8 cellular contexts compared by ENCODE assay signal in the genomic region with DNA sequence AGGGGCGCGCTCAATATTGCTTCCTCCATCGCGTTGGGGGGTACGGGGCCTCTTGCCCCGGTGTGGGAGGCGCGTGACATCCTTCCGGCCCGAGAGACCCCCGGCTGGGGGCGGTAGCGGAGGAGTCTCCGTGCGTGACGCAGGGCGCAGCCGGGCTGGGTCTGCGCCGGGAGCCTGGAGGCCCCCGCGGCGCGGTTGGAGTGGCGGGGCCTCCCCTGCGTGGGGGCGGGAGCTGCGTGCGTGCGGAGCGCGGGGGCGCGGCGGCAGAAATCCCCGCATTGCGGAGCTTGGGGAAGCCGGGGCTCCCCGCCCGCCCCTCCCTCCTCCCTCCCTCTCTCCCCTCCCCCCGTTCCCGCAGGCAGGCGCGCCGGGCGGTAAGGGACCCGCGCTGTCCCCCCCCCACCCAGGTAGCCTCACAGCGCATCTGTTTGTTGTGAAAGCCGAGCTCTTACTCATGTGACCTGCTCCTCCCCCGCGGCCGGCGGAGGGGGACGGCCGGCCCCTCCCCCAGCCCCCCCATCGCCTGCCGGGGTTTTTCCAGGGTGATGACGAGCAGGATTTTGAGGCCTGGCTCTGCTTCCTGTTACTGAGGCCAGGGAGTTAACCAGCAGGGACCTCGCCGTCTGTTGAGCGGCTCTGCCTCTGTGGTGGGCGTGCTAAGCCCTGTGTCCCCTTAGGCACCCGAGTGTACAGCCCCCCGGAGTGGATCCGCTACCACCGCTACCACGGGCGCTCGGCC. TPM values are rescaled to one million over a fixed set of nuclear protein-coding genes. Genes with fewer than 3 reads are reported as not detected.
DNase-seq lines count a peak whose midpoint lies in the region; ATAC-seq and TF ChIP-seq lines count a peak whose summit lies in the region.

No MANE protein-coding gene starts in this region.

- peaks cover 0 to 2% (median 0%) of the 10 kb centered on the region in 7 donors for H3K9me3 Mint-ChIP-seq in CD4-positive, CD25-positive, alpha-beta regulatory T cell
- no peaks in the 10 kb centered on the region for H3K9me3 Mint-ChIP-seq in activated T-helper 1 cell treated with anti-CD3 and anti-CD28 coated beads, Interleukin-12 subunit alpha, Interleukin-12 subunit beta, Interleukin-2, Interleukin-4 antibody, amounts not matched to agents 30 ng/mL and 10 ng/mL and 1 ng/mL, durations not matched to agents 14 hours and 24 hours and 36 hours

- peak; percentile 73 to 84 (median 77) for DNase-seq in CD4-positive, CD25-positive, alpha-beta regulatory T cell
- DNase-seq in RPMI7951 (ENCODE audit: low read depth) (peak; percentile 93), esophagus squamous epithelium (lab: John Stamatoyannopoulos, UW) (no peak), myocyte (ENCODE audit: low read depth) (peak; percentile 92), NCI-H146 treated with DMSO at 0.1 percent for 48 hours (lab: John Stamatoyannopoulos, UW; ENCODE audit: unreplicated experiment) (no peak)
- DNase-seq in activated T-helper 1 cell treated with anti-CD3 and anti-CD28 coated beads, Interleukin-12 subunit alpha, Interleukin-12 subunit beta, Interleukin-2, Interleukin-4 antibody, amounts not matched to agents 30 ng/mL and 10 ng/mL and 1 ng/mL, durations not matched to agents 14 hours and 24 hours and 36 hours (ENCODE audit: low spot score) = peak; percentile 72
- DNase-seq in stimulated activated CD8-positive, alpha-beta memory T cell treated with anti-CD3 and anti-CD28 coated beads, Interleukin-4, amount 100 ng/mL, for 48 hours = peak; percentile 91

- peaks cover 2 to 32% (median 7%) of the 10 kb centered on the region in 4 donors for H3K4me1 Mint-ChIP-seq in CD4-positive, CD25-positive, alpha-beta regulatory T cell
- peaks cover 27% of the 10 kb centered on the region for H3K4me1 Mint-ChIP-seq in activated T-helper 1 cell treated with anti-CD3 and anti-CD28 coated beads, Interleukin-12 subunit alpha, Interleukin-12 subunit beta, Interleukin-2, Interleukin-4 antibody, amounts not matched to agents 30 ng/mL and 10 ng/mL and 1 ng/mL, durations not matched to agents 14 hours and 24 hours and 36 hours (ENCODE audit: low read depth)

- peak overlapping the region; percentile 98 for H3K27ac ChIP-seq in CD4-positive, CD25-positive, alpha-beta regulatory T cell (ENCODE audit: insufficient read depth, low read length, poor library complexity, severe bottlenecking)
- H3K27ac ChIP-seq in esophagus squamous epithelium = peak overlapping the region; percentile 95 to 100 (median 99)

- H3K4me3 ChIP-seq in CD4-positive, CD25-positive, alpha-beta regulatory T cell (ENCODE audit: low read depth, low read length) = no peak overlapping the region
- H3K4me3 ChIP-seq in esophagus squamous epithelium = peak overlapping the region; percentile 70 to 92 (median 82)

- no peaks in the 10 kb centered on the region for H3K27me3 ChIP-seq in CD4-positive, CD25-positive, alpha-beta regulatory T cell (ENCODE audit: control insufficient read depth, insufficient read depth, low read length)
- H3K27me3 ChIP-seq in esophagus squamous epithelium = no peaks in the 10 kb centered on the region

- H3K36me3 ChIP-seq in CD4-positive, CD25-positive, alpha-beta regulatory T cell (ENCODE audit: control insufficient read depth, insufficient read depth, low read length) = peaks cover 13% of the 10 kb centered on the region
- H3K36me3 ChIP-seq in esophagus squamous epithelium = peaks cover 23 to 45% (median 29%) of the 10 kb centered on the region in 3 donors

- intact Hi-C loops in activated T-helper 1 cell treated with anti-CD3 and anti-CD28 coated beads, Interleukin-12 subunit alpha, Interleukin-12 subunit beta, Interleukin-2, Interleukin-4 antibody, amounts not matched to agents 30 ng/mL and 10 ng/mL and 1 ng/mL, durations not matched to agents 14 hours and 24 hours and 36 hours (cut with micrococcal nuclease) = loop anchor here (1.0 to 10.0 kb wide), 4 partner anchors 15 to 573 kb away; partner anchors contain the start of gene TYMP
- intact Hi-C loops in esophagus squamous epithelium (cut with DNase I) = no loop called here

- H3K9me3 ChIP-seq in CD4-positive, CD25-positive, alpha-beta regulatory T cell (ENCODE audit: control insufficient read depth in 2 of 2, low read length in 2 of 2) = no peaks in the 10 kb centered on the region
- no peaks in the 10 kb centered on the region for H3K9me3 ChIP-seq in esophagus squamous epithelium

- TF ChIP-seq POLR2A in esophagus squamous epithelium (IDR thresholded peaks at IDR 0.05) = peak in 2 of 4 donors; percentile 14 to 69

- 20% methylated on average over 1 of the region's 70 CpGs; no CpG with 5 or more reads in 1 of the 2 donors for WGBS in esophagus squamous epithelium, 2 donors

- H3K4me3 Mint-ChIP-seq in CD4-positive, CD25-positive, alpha-beta regulatory T cell = peak overlapping the region; percentile 89 to 96 (median 94)
- H3K4me3 Mint-ChIP-seq in activated T-helper 1 cell treated with anti-CD3 and anti-CD28 coated beads, Interleukin-12 subunit alpha, Interleukin-12 subunit beta, Interleukin-2, Interleukin-4 antibody, amounts not matched to agents 30 ng/mL and 10 ng/mL and 1 ng/mL, durations not matched to agents 14 hours and 24 hours and 36 hours = peak overlapping the region; percentile 90

- H3K4me1 ChIP-seq in CD4-positive, CD25-positive, alpha-beta regulatory T cell (ENCODE audit: control insufficient read depth, insufficient read depth, low read length, poor library complexity, severe bottlenecking) = peaks cover 52% of the 10 kb centered on the region
- H3K4me1 ChIP-seq in esophagus squamous epithelium = peaks cover 53 to 69% (median 57%) of the 10 kb centered on the region in 3 donors

- peak overlapping the region; percentile 90 to 96 (median 93) for H3K27ac Mint-ChIP-seq in CD4-positive, CD25-positive, alpha-beta regulatory T cell
- H3K27ac Mint-ChIP-seq in activated T-helper 1 cell treated with anti-CD3 and anti-CD28 coated beads, Interleukin-12 subunit alpha, Interleukin-12 subunit beta, Interleukin-2, Interleukin-4 antibody, amounts not matched to agents 30 ng/mL and 10 ng/mL and 1 ng/mL, durations not matched to agents 14 hours and 24 hours and 36 hours = peak overlapping the region; percentile 95

- no peak for TF ChIP-seq CTCF in esophagus squamous epithelium (IDR thresholded peaks at IDR 0.05)

- H3K36me3 Mint-ChIP-seq in CD4-positive, CD25-positive, alpha-beta regulatory T cell = peaks cover 6% of the 10 kb centered on the region
- H3K36me3 Mint-ChIP-seq in activated T-helper 1 cell treated with anti-CD3 and anti-CD28 coated beads, Interleukin-12 subunit alpha, Interleukin-12 subunit beta, Interleukin-2, Interleukin-4 antibody, amounts not matched to agents 30 ng/mL and 10 ng/mL and 1 ng/mL, durations not matched to agents 14 hours and 24 hours and 36 hours (ENCODE audit: low read depth) = peaks cover 29% of the 10 kb centered on the region

- H3K27me3 Mint-ChIP-seq in CD4-positive, CD25-positive, alpha-beta regulatory T cell = peaks cover 13% of the 10 kb centered on the region
- no peaks in the 10 kb centered on the region for H3K27me3 Mint-ChIP-seq in activated T-helper 1 cell treated with anti-CD3 and anti-CD28 coated beads, Interleukin-12 subunit alpha, Interleukin-12 subunit beta, Interleukin-2, Interleukin-4 antibody, amounts not matched to agents 30 ng/mL and 10 ng/mL and 1 ng/mL, durations not matched to agents 14 hours and 24 hours and 36 hours (ENCODE audit: insufficient read depth)

- ATAC-seq in CD4-positive, CD25-positive, alpha-beta regulatory T cell (ENCODE audit: low read depth in 2 of 2) = peak; percentile 6 to 7
- peak; percentile 14 for ATAC-seq in HG03432 (IDR thresholded peaks at IDR 0.05; ENCODE audit: unreplicated experiment)

RNA-seq across cellular contexts. Expression of gene PIM3, which starts 1.6 kb away (rescaled TPM):
- 294 TPM for total RNA-seq in CD4-positive, CD25-positive, alpha-beta regulatory T cell
- 10 to 100 TPM; 34.0 to 47.1 (median 40.3) TPM for polyA plus RNA-seq in CD4-positive, CD25-positive, alpha-beta regulatory T cell
- 9.3 and 12.7 TPM in 2 replicates for total RNA-seq in RPMI7951 (2014; rRNA removed; shearing (Covaris generic))
- 290 and 291 TPM in 2 replicates for total RNA-seq in activated T-helper 1 cell treated with anti-CD3 and anti-CD28 coated beads, Interleukin-12 subunit alpha, Interleukin-12 subunit beta, Interleukin-2, Interleukin-4 antibody, amounts not matched to agents 30 ng/mL and 10 ng/mL and 1 ng/mL, durations not matched to agents 14 hours and 24 hours and 36 hours
- 10 to 100 TPM; 43.8 to 75.7 (median 52.1) TPM for total RNA-seq in esophagus squamous epithelium
- 41.4 and 42.4 TPM in 2 replicates for total RNA-seq in myocyte
- polyA plus RNA-seq in myocyte (2012) = 10.6 TPM

RNA-seq across cellular contexts. Expression of gene CRELD2, which starts 43.7 kb away (rescaled TPM):
- total RNA-seq in CD4-positive, CD25-positive, alpha-beta regulatory T cell = 37.8 TPM
- 10 to 100 TPM; 22.4 to 38.2 (median 31.8) TPM for polyA plus RNA-seq in CD4-positive, CD25-positive, alpha-beta regulatory T cell
- total RNA-seq in RPMI7951 (2014; rRNA removed; shearing (Covaris generic)) = 49.7 and 56.7 TPM in 2 replicates
- total RNA-seq in activated T-helper 1 cell treated with anti-CD3 and anti-CD28 coated beads, Interleukin-12 subunit alpha, Interleukin-12 subunit beta, Interleukin-2, Interleukin-4 antibody, amounts not matched to agents 30 ng/mL and 10 ng/mL and 1 ng/mL, durations not matched to agents 14 hours and 24 hours and 36 hours = 48.1 and 51.0 TPM in 2 replicates
- 10 to 100 TPM; 22.7 to 45.7 (median 35.5) TPM for total RNA-seq in esophagus squamous epithelium
- total RNA-seq in myocyte = 63.0 and 120 TPM in 2 replicates
- polyA plus RNA-seq in myocyte (2012) = 75.8 TPM

RNA-seq across cellular contexts. Expression of gene ALG12, which starts 43.9 kb away (rescaled TPM):
- total RNA-seq in CD4-positive, CD25-positive, alpha-beta regulatory T cell = 18.1 TPM
- 10 to 100 TPM; 12.6 to 16.9 (median 15.0) TPM for polyA plus RNA-seq in CD4-positive, CD25-positive, alpha-beta regulatory T cell
- total RNA-seq in RPMI7951 (2014; rRNA removed; shearing (Covaris generic)) = 15.0 and 18.7 TPM in 2 replicates
- 13.1 and 18.5 TPM in 2 replicates for total RNA-seq in activated T-helper 1 cell treated with anti-CD3 and anti-CD28 coated beads, Interleukin-12 subunit alpha, Interleukin-12 subunit beta, Interleukin-2, Interleukin-4 antibody, amounts not matched to agents 30 ng/mL and 10 ng/mL and 1 ng/mL, durations not matched to agents 14 hours and 24 hours and 36 hours
- 10 to 100 TPM; 12.8 to 16.6 (median 13.0) TPM for total RNA-seq in esophagus squamous epithelium
- total RNA-seq in myocyte = 23.4 and 24.5 TPM in 2 replicates
- polyA plus RNA-seq in myocyte (2012) = 21.8 TPM

RNA-seq across cellular contexts. Expression of gene IL17REL, which starts 50.4 kb away (rescaled TPM):
- 0.57 TPM for total RNA-seq in CD4-positive, CD25-positive, alpha-beta regulatory T cell
- under 1 TPM in 1 of 4 donors, not detected in 3; 0.07 TPM for polyA plus RNA-seq in CD4-positive, CD25-positive, alpha-beta regulatory T cell
- not detected in 2 replicates for total RNA-seq in RPMI7951 (2014; rRNA removed; shearing (Covaris generic))
- total RNA-seq in activated T-helper 1 cell treated with anti-CD3 and anti-CD28 coated beads, Interleukin-12 subunit alpha, Interleukin-12 subunit beta, Interleukin-2, Interleukin-4 antibody, amounts not matched to agents 30 ng/mL and 10 ng/mL and 1 ng/mL, durations not matched to agents 14 hours and 24 hours and 36 hours = 0.05 TPM in 1 of 2 replicates, not detected in the other
- total RNA-seq in esophagus squamous epithelium (not detected), myocyte (not detected in 2 replicates)
- not detected for polyA plus RNA-seq in myocyte (2012)

Comparison
In these comparisons a context has a peak if more than half of its experiments do, and no peak if none do; other contexts are left out.
1. DNase-seq: peak in CD4-positive, CD25-positive, alpha-beta regulatory T cell (3 of 3), RPMI7951 (single experiment), activated T-helper 1 cell treated with anti-CD3 and anti-CD28 coated beads, Interleukin-12 subunit alpha, Interleukin-12 subunit beta, Interleukin-2, Interleukin-4 antibody, amounts not matched to agents 30 ng/mL and 10 ng/mL and 1 ng/mL, durations not matched to agents 14 hours and 24 hours and 36 hours (single experiment), myocyte (single experiment) and stimulated activated CD8-positive, alpha-beta memory T cell treated with anti-CD3 and anti-CD28 coated beads, Interleukin-4, amount 100 ng/mL, for 48 hours (single experiment); none in esophagus squamous epithelium (single experiment) and NCI-H146 treated with DMSO at 0.1 percent for 48 hours (single experiment).